9 cellular contexts compared by ENCODE assay signal in genomic region chr17:10115536-10115932, GRCh38.
DNase-seq lines count a peak whose midpoint lies in the region; ATAC-seq and TF ChIP-seq lines count a peak whose summit lies in the region.
"Had no signal": no experiment of that assay in that cellular context is flagged by ENCODE, and none has a peak within 500 bp of the region (broad histone marks: within the 10 kb centered on the region; RNA-seq: fewer than 3 reads in every experiment).

No MANE protein-coding gene starts in this region.

- 74 to 79% methylated on average over 4 of the region's 4 CpGs for WGBS in lung, 2 donors
- 83% methylated on average over 4 of the region's 4 CpGs for WGBS in suprapubic skin

- H3K27me3 Mint-ChIP-seq in activated CD4-positive, alpha-beta T cell treated with anti-CD3 and anti-CD28 coated beads for 36 hours: no peaks in the 10 kb centered on the region
- H3K27me3 Mint-ChIP-seq in endothelial cell (ENCODE audit: unreplicated experiment): peaks cover 9% of the 10 kb centered on the region

- no peaks in the 10 kb centered on the region for H3K9me3 ChIP-seq in ascending aorta
- no peaks in the 10 kb centered on the region for H3K9me3 ChIP-seq in lung (ENCODE audit: control insufficient read depth in 2 of 2, insufficient read depth in 1 of 2, low read length in 1 of 2)
- no peaks in the 10 kb centered on the region for H3K9me3 ChIP-seq in suprapubic skin

- TF ChIP-seq EP300 in suprapubic skin (IDR thresholded peaks at IDR 0.05): no peak

- no peak for TF ChIP-seq POLR2A in suprapubic skin (IDR thresholded peaks at IDR 0.05)

- DNase-seq in activated CD4-positive, alpha-beta T cell treated with anti-CD3 and anti-CD28 coated beads for 36 hours: no peak
- DNase-seq in activated CD4-positive, alpha-beta T cell treated with anti-CD3 and anti-CD28 coated beads for 1 hour: no peak
- DNase-seq in ascending aorta (ENCODE audit: low spot score in 2 of 2) (no peak), lung (ENCODE audit: low spot score) (no peak), suprapubic skin (ENCODE audit: low spot score in 2 of 2) (no peak), endothelial cell (ENCODE audit: low spot score) (no peak)
- no peak for DNase-seq in stimulated activated CD4-positive, alpha-beta T cell treated with anti-CD3 and anti-CD28 coated beads, Interleukin-4, amount 100 ng/mL, for 1 hour
- DNase-seq: SHP77 had no signal

- no peaks in the 10 kb centered on the region for H3K36me3 ChIP-seq in ascending aorta
- no peaks in the 10 kb centered on the region for H3K36me3 ChIP-seq in lung (ENCODE audit: control insufficient read depth in 2 of 2, insufficient read depth in 2 of 2, low read length in 2 of 2)
- H3K36me3 ChIP-seq in suprapubic skin: no peaks in the 10 kb centered on the region

- H3K4me3 ChIP-seq in ascending aorta (peak overlapping the region in 1 of 2 donors; percentile 50), lung (no peak overlapping the region), suprapubic skin (peak overlapping the region; percentile 23)

- H3K27ac ChIP-seq in ascending aorta (peak overlapping the region; percentile 64 to 90), lung (ENCODE audit: low read depth in 1 of 2, low read length in 1 of 2) (peak overlapping the region; percentile 58 to 73), suprapubic skin (peak overlapping the region; percentile 92)

- intact Hi-C loops in activated CD4-positive, alpha-beta T cell treated with anti-CD3 and anti-CD28 coated beads for 36 hours (cut with DNase I, micrococcal nuclease): no loop called here
- intact Hi-C loops in ascending aorta (cut with DNase I): no loop called here

- no peak for ATAC-seq in activated CD4-positive, alpha-beta T cell treated with anti-CD3 and anti-CD28 coated beads for 36 hours
- ATAC-seq in lung (ENCODE audit: insufficient read depth, low FRiP score): no peak
- no peak for ATAC-seq in HG03097 (IDR thresholded peaks at IDR 0.05; ENCODE audit: low FRiP score, unreplicated experiment)

- TF ChIP-seq CTCF in ascending aorta (IDR thresholded peaks at IDR 0.05) (no peak), lung (IDR thresholded peaks at IDR 0.05; ENCODE audit: control extremely low read depth, extremely low read depth) (no peak), suprapubic skin (IDR thresholded peaks at IDR 0.05) (no peak), endothelial cell (IDR thresholded peaks at IDR 0.05; ENCODE audit: unreplicated experiment) (no peak)

- H3K4me1 ChIP-seq in ascending aorta (peaks cover 3% of the 10 kb centered on the region in 2 donors), lung (ENCODE audit: control insufficient read depth in 2 of 2, insufficient read depth in 2 of 2, low read length in 2 of 2) (peaks cover 0 to 8% of the 10 kb centered on the region in 2 donors), suprapubic skin (peaks cover 81% of the 10 kb centered on the region)

- H3K4me3 Mint-ChIP-seq in activated CD4-positive, alpha-beta T cell treated with anti-CD3 and anti-CD28 coated beads for 36 hours: no peak overlapping the region
- H3K4me3 Mint-ChIP-seq in endothelial cell (ENCODE audit: unreplicated experiment): no peak overlapping the region

- H3K27me3 ChIP-seq in ascending aorta (no peaks in the 10 kb centered on the region), lung (ENCODE audit: control insufficient read depth, insufficient read depth) (no peaks in the 10 kb centered on the region), suprapubic skin (no peaks in the 10 kb centered on the region)

- no peaks in the 10 kb centered on the region for H3K36me3 Mint-ChIP-seq in activated CD4-positive, alpha-beta T cell treated with anti-CD3 and anti-CD28 coated beads for 36 hours (ENCODE audit: low read depth)
- H3K36me3 Mint-ChIP-seq in endothelial cell (ENCODE audit: low read depth, unreplicated experiment): no peaks in the 10 kb centered on the region

- CTCF ChIA-PET in activated CD4-positive, alpha-beta T cell treated with anti-CD3 and anti-CD28 coated beads for 36 hours (lab: Charles Lee): interaction anchor here (1.0 kb wide), 1 partner anchor 126 kb away, joined by 3 read pairs; no protein-coding TSS in a partner anchor

- no peaks in the 10 kb centered on the region for H3K9me3 Mint-ChIP-seq in activated CD4-positive, alpha-beta T cell treated with anti-CD3 and anti-CD28 coated beads for 36 hours (ENCODE audit: low read depth)
- H3K9me3 Mint-ChIP-seq in endothelial cell (ENCODE audit: unreplicated experiment): no peaks in the 10 kb centered on the region

- peaks cover 41% of the 10 kb centered on the region for H3K4me1 Mint-ChIP-seq in activated CD4-positive, alpha-beta T cell treated with anti-CD3 and anti-CD28 coated beads for 36 hours
- H3K4me1 Mint-ChIP-seq in endothelial cell (ENCODE audit: unreplicated experiment): peaks cover 2% of the 10 kb centered on the region

- POLR2A ChIA-PET in activated CD4-positive, alpha-beta T cell treated with anti-CD3 and anti-CD28 coated beads for 36 hours (lab: Charles Lee): no interaction called here

- H3K27ac Mint-ChIP-seq in activated CD4-positive, alpha-beta T cell treated with anti-CD3 and anti-CD28 coated beads for 36 hours: peak overlapping the region; percentile 68
- H3K27ac Mint-ChIP-seq in endothelial cell (ENCODE audit: unreplicated experiment): no peak overlapping the region
